ENCODE assay signal across 1 cellular context in genomic region chr17:59469786-59470485, GRCh38.
TF ChIP-seq lines count a peak whose summit lies in the region.

No MANE protein-coding gene starts in this region.

TF ChIP-seq in HepG2, 621 proteins besides CTCF, POLR2A, EP300 and RAD21 (continued from another document and continues in another):
- peak; percentile 77; the same call in 1 of the 2 replicates for TF ChIP-seq ZBED4 (CRISPR knock-in tag; IDR thresholded peaks at IDR 0.05; ENCODE audit: borderline replicate concordance)
- TF ChIP-seq NFIB (CRISPR knock-in tag; IDR thresholded peaks at IDR 0.05; ENCODE audit: borderline replicate concordance), result no peak
- no peak for TF ChIP-seq ZNF768 (CRISPR knock-in tag; IDR thresholded peaks at IDR 0.05)
- TF ChIP-seq ZNF629 (CRISPR knock-in tag; conservative IDR thresholded peaks at IDR 0.05), result peak; percentile 67
- TF ChIP-seq ZNF747 (CRISPR knock-in tag; IDR thresholded peaks at IDR 0.05; ENCODE audit: borderline replicate concordance), result peak; percentile 98
- TF ChIP-seq PRDM10 (CRISPR knock-in tag; IDR thresholded peaks at IDR 0.05; ENCODE audit: low read depth), result peak; percentile 80; the same call in 1 of the 2 replicates
- no peak for TF ChIP-seq IRF1 (CRISPR knock-in tag; IDR thresholded peaks at IDR 0.05; ENCODE audit: low read depth)
- peak; percentile 69 for TF ChIP-seq ATF7-NPFF (CRISPR knock-in tag; IDR thresholded peaks at IDR 0.05; ENCODE audit: low read depth)
- TF ChIP-seq ZNF441 (CRISPR knock-in tag; IDR thresholded peaks at IDR 0.05; ENCODE audit: borderline replicate concordance), result peak; percentile 86
- TF ChIP-seq ZNF691 (CRISPR knock-in tag; IDR thresholded peaks at IDR 0.05; ENCODE audit: borderline replicate concordance, low read depth), result peak; percentile 73; the same call in 1 of the 2 replicates
- TF ChIP-seq NR2F2 (IDR thresholded peaks at IDR 0.05; ENCODE audit: borderline replicate concordance, low read depth), result peak; percentile 99
- no peak for TF ChIP-seq ZNF383 (CRISPR knock-in tag; IDR thresholded peaks at IDR 0.05; ENCODE audit: borderline replicate concordance)
- peak; percentile 74; the same call in 1 of the 2 replicates for TF ChIP-seq ZNF460 (CRISPR knock-in tag; IDR thresholded peaks at IDR 0.05; ENCODE audit: borderline replicate concordance)
- no peak for TF ChIP-seq ZNF225 (CRISPR knock-in tag; IDR thresholded peaks at IDR 0.05)
- peak; percentile 77; the same call in 1 of the 2 replicates for TF ChIP-seq TBX3 (IDR thresholded peaks at IDR 0.05; ENCODE audit: borderline replicate concordance)
- no peak for TF ChIP-seq E2F5 (CRISPR knock-in tag; conservative IDR thresholded peaks at IDR 0.05)
- peak; percentile 79 for TF ChIP-seq PBX2 (CRISPR knock-in tag; IDR thresholded peaks at IDR 0.05)
- TF ChIP-seq NR0B2 (CRISPR knock-in tag; IDR thresholded peaks at IDR 0.05), result no peak
- no peak for TF ChIP-seq ZNF333 (CRISPR knock-in tag; IDR thresholded peaks at IDR 0.05; ENCODE audit: borderline replicate concordance)
- TF ChIP-seq ZNF281 (CRISPR knock-in tag; IDR thresholded peaks at IDR 0.05; ENCODE audit: borderline replicate concordance), result peak; percentile 52; the same call in 1 of the 2 replicates
- peak; percentile 97 for TF ChIP-seq HOXA3 (CRISPR knock-in tag; IDR thresholded peaks at IDR 0.05)
- no peak for TF ChIP-seq ZNF737 (CRISPR knock-in tag; IDR thresholded peaks at IDR 0.05; ENCODE audit: borderline replicate concordance)
- peak; percentile 77; the same call in 1 of the 2 replicates for TF ChIP-seq ZBTB3 (CRISPR knock-in tag; IDR thresholded peaks at IDR 0.05; ENCODE audit: borderline replicate concordance, low read depth)
- peak; percentile 68; the same call in 1 of the 2 replicates for TF ChIP-seq ZNF501 (CRISPR knock-in tag; IDR thresholded peaks at IDR 0.05)
- TF ChIP-seq AGO2 (optimal IDR thresholded peaks at IDR 0.05; ENCODE audit: low read depth, low read length), result no peak
- peak; percentile 99 for TF ChIP-seq MED1 (CRISPR knock-in tag; IDR thresholded peaks at IDR 0.05)
- TF ChIP-seq ZNF780A (CRISPR knock-in tag; IDR thresholded peaks at IDR 0.05), result no peak
- no peak for TF ChIP-seq ZNF704 (CRISPR knock-in tag; IDR thresholded peaks at IDR 0.05; ENCODE audit: borderline replicate concordance)
- no peak for TF ChIP-seq ZNF530 (CRISPR knock-in tag; IDR thresholded peaks at IDR 0.05; ENCODE audit: low read depth)
- TF ChIP-seq ZBTB44 (CRISPR knock-in tag; IDR thresholded peaks at IDR 0.05), result no peak
- TF ChIP-seq ARNT (IDR thresholded peaks at IDR 0.05), result no peak
- no peak for TF ChIP-seq ZUFSP (CRISPR knock-in tag; IDR thresholded peaks at IDR 0.05; ENCODE audit: borderline replicate concordance)
- TF ChIP-seq ZNF414 (CRISPR knock-in tag; IDR thresholded peaks at IDR 0.05), result no peak
- TF ChIP-seq AGO1 (IDR thresholded peaks at IDR 0.05; ENCODE audit: low read depth, low read length, poor library complexity, severe bottlenecking), result no peak
- TF ChIP-seq ELF4 (CRISPR knock-in tag; IDR thresholded peaks at IDR 0.05; ENCODE audit: borderline replicate concordance), result peak; percentile 27; the same call in 1 of the 2 replicates
- peak; percentile 100 for TF ChIP-seq HDAC2 (CRISPR knock-in tag; IDR thresholded peaks at IDR 0.05)
- no peak for TF ChIP-seq HNRNPL (IDR thresholded peaks at IDR 0.05; ENCODE audit: low read depth, low read length)
- TF ChIP-seq PPARG (CRISPR knock-in tag; conservative IDR thresholded peaks at IDR 0.05), result peak; percentile 95
- TF ChIP-seq SP1 (IDR thresholded peaks at IDR 0.05), result no peak
- TF ChIP-seq SP1 (CRISPR knock-in tag; IDR thresholded peaks at IDR 0.05), result no peak
